In genomic region chr1:112394743-112395062, GRCh38 we compare ENCODE assay signal across 10 cellular contexts. TPM values are rescaled to one million over a fixed set of nuclear protein-coding genes. Genes with fewer than 3 reads are reported as not detected.
DNase-seq lines count a peak whose midpoint lies in the region; ATAC-seq and TF ChIP-seq lines count a peak whose summit lies in the region.
"Had no signal": no experiment of that assay in that cellular context is flagged by ENCODE, and none has a peak within 500 bp of the region (broad histone marks: within the 10 kb centered on the region; RNA-seq: fewer than 3 reads in every experiment).

No MANE protein-coding gene starts in this region.

- H3K27ac ChIP-seq in left ventricle myocardium inferior (replicated peaks) (peak overlapping the region; percentile 93), urinary bladder (ENCODE audit: low read depth) (peak overlapping the region; percentile 88)

- ATAC-seq in left ventricle myocardium superior (no peak), naive B cell (ENCODE audit: low read depth in 2 of 2) (no peak), HG03469 (IDR thresholded peaks at IDR 0.05; ENCODE audit: unreplicated experiment) (no peak)
- ATAC-seq: stimulated activated naive CD8-positive, alpha-beta T cell treated with anti-CD3 and anti-CD28 coated beads, Interleukin-15, amount 100 ng/mL, for 72 hours had no signal

- peaks cover 78% of the 10 kb centered on the region for H3K4me1 ChIP-seq in left ventricle myocardium inferior
- H3K4me1 ChIP-seq in urinary bladder (ENCODE audit: insufficient read depth): peaks cover 2% of the 10 kb centered on the region

- H3K27me3 Mint-ChIP-seq in naive B cell: peaks cover 4 to 12% (median 6%) of the 10 kb centered on the region in 3 donors

- no peaks in the 10 kb centered on the region for H3K9me3 Mint-ChIP-seq in naive B cell
- H3K9me3 Mint-ChIP-seq: stimulated activated naive CD8-positive, alpha-beta T cell treated with anti-CD3 and anti-CD28 coated beads, Interleukin-15, amount 100 ng/mL, for 72 hours had no signal

- DNase-seq in left ventricle myocardium inferior: no peak
- DNase-seq in left ventricle myocardium superior: no peak
- no peak for DNase-seq in choroid plexus epithelial cell (ENCODE audit: low read depth)
- no peak for DNase-seq in naive B cell
- no peak for DNase-seq in NCI-H226
- no peak for DNase-seq in NCI-H345 treated with DMSO at 0.1 percent for 48 hours (lab: John Stamatoyannopoulos, UW; ENCODE audit: unreplicated experiment)
- DNase-seq: NCI-H2171; stimulated activated naive CD8-positive, alpha-beta T cell treated with anti-CD3 and anti-CD28 coated beads, Interleukin-15, amount 100 ng/mL, for 72 hours had no signal

- H3K36me3 ChIP-seq in left ventricle myocardium inferior (no peaks in the 10 kb centered on the region), urinary bladder (ENCODE audit: insufficient read depth) (no peaks in the 10 kb centered on the region)

- peaks cover 32 to 47% (median 37%) of the 10 kb centered on the region in 3 donors for H3K4me1 Mint-ChIP-seq in naive B cell

- H3K4me3 ChIP-seq in left ventricle myocardium inferior (peak overlapping the region; percentile 91), choroid plexus epithelial cell (ENCODE audit: low read depth, low read length) (peak overlapping the region; percentile 45), urinary bladder (ENCODE audit: low read depth, low read length) (no peak overlapping the region)

- H3K27me3 ChIP-seq in left ventricle myocardium inferior (ENCODE audit: low read depth): no peaks in the 10 kb centered on the region

- TF ChIP-seq CTCF in left ventricle myocardium inferior (IDR thresholded peaks at IDR 0.05; ENCODE audit: borderline replicate concordance): no peak
- no peak for TF ChIP-seq CTCF in choroid plexus epithelial cell (conservative IDR thresholded peaks at IDR 0.05; ENCODE audit: low read depth, low read length)

- H3K36me3 Mint-ChIP-seq in naive B cell: no peaks in the 10 kb centered on the region

- H3K27ac Mint-ChIP-seq in naive B cell: no peak overlapping the region
- H3K27ac Mint-ChIP-seq: stimulated activated naive CD8-positive, alpha-beta T cell treated with anti-CD3 and anti-CD28 coated beads, Interleukin-15, amount 100 ng/mL, for 72 hours had no signal

- no peaks in the 10 kb centered on the region for H3K9me3 ChIP-seq in left ventricle myocardium inferior (replicated peaks)

- WGBS in urinary bladder: 58% methylated on average over 1 of the region's 1 CpG

- H3K4me3 Mint-ChIP-seq in naive B cell: peak overlapping the region in 5 of 8 donors; percentile 4 to 76 (median 31)

- intact Hi-C loops in left ventricle myocardium inferior (cut with micrococcal nuclease) (loop anchor here (5.0 to 10.0 kb wide), 3 partner anchors 73 to 308 kb away; partner anchors contain the start of gene MOV10), left ventricle myocardium superior (cut with micrococcal nuclease) (loop anchor here (10.0 kb wide), 1 partner anchor 310 kb away; the partner anchor contains the start of gene RHOC)

RNA-seq across cellular contexts. Expression of gene CTTNBP2NL, which starts 1.3 kb away (rescaled TPM):
- total RNA-seq in left ventricle myocardium inferior (14.3 TPM), left ventricle myocardium superior (12.6 TPM), urinary bladder (19.9 TPM)
- polyA plus RNA-seq in naive B cell (ENCODE audit: low read depth in 6 of 6) (1 to 10 TPM in 3 of 6 donors, under 1 TPM in 3; 0.19 to 2.7 (median 1.0) TPM), urinary bladder (13.2 TPM)
